In genomic region chr2:1478311-1479305, GRCh38 we compare ENCODE assay signal across 17 cellular contexts.
"Had no signal": no experiment of that assay in that cellular context is flagged by ENCODE, and none has a peak within 500 bp of the region (broad histone marks: within the 10 kb centered on the region; RNA-seq: fewer than 3 reads in every experiment).

No MANE protein-coding gene starts in this region.

- H3K27me3 Mint-ChIP-seq: activated naive CD8-positive, alpha-beta T cell; stimulated activated memory B cell treated with anti-CD40 and anti-IgM and Interleukin-4, amounts not matched to agents 10 μg/mL and 1 μg/mL and 100 μg/mL, for 72 hours had no signal

- H3K9me3 ChIP-seq: breast epithelium, heart right ventricle had no signal

- H3K27ac ChIP-seq: breast epithelium, heart right ventricle, SK-N-MC had no signal

- H3K36me3 Mint-ChIP-seq: activated naive CD8-positive, alpha-beta T cell; mesothelial cell of epicardium; stimulated activated memory B cell treated with anti-CD40 and anti-IgM and Interleukin-4, amounts not matched to agents 10 μg/mL and 1 μg/mL and 100 μg/mL, for 72 hours had no signal

- H3K4me1 ChIP-seq: breast epithelium, heart right ventricle had no signal

- H3K9me3 Mint-ChIP-seq: activated B cell treated with CpG ODN at 0.5 μM for 24 hours; activated CD4-positive, alpha-beta T cell treated with anti-CD3 and anti-CD28 coated beads, Interleukin-2, amount 10 ng/mL, durations not matched to agents 24 days and 14 days; mesothelial cell of epicardium; stimulated activated memory B cell treated with anti-CD40 and anti-IgM and Interleukin-4, amounts not matched to agents 10 μg/mL and 1 μg/mL and 100 μg/mL, for 72 hours had no signal

- H3K4me3 Mint-ChIP-seq: activated B cell treated with CpG ODN at 0.5 μM for 24 hours; activated CD4-positive, alpha-beta T cell treated with anti-CD3 and anti-CD28 coated beads, Interleukin-2, amount 10 ng/mL, durations not matched to agents 24 days and 14 days; activated naive CD8-positive, alpha-beta T cell; mesothelial cell of epicardium; stimulated activated memory B cell treated with anti-CD40 and anti-IgM and Interleukin-4, amounts not matched to agents 10 μg/mL and 1 μg/mL and 100 μg/mL, for 72 hours had no signal

- DNase-seq: activated B cell treated with CpG ODN at 0.5 μM for 24 hours; activated CD4-positive, alpha-beta T cell treated with anti-CD3 and anti-CD28 coated beads, Interleukin-2, amount 10 ng/mL, durations not matched to agents 24 days and 14 days; activated gamma-delta T cell; activated T-cell treated with anti-CD3 and anti-CD28 coated beads, Interleukin-2, amount 50 U/mL, for 1 hour; aorta; effector CD4-positive, alpha-beta T cell; heart right ventricle; substantia nigra; trophoblast cell had no signal

- H3K4me3 ChIP-seq: breast epithelium, heart right ventricle, SK-N-MC, smooth muscle cell had no signal

- FAIRE-seq: colon, frontal cortex had no signal

- H3K36me3 ChIP-seq: breast epithelium had no signal

- H3K4me2 ChIP-seq: smooth muscle cell had no signal

- H3K4me1 Mint-ChIP-seq: activated B cell treated with CpG ODN at 0.5 μM for 24 hours; activated CD4-positive, alpha-beta T cell treated with anti-CD3 and anti-CD28 coated beads, Interleukin-2, amount 10 ng/mL, durations not matched to agents 24 days and 14 days; mesothelial cell of epicardium; stimulated activated memory B cell treated with anti-CD40 and anti-IgM and Interleukin-4, amounts not matched to agents 10 μg/mL and 1 μg/mL and 100 μg/mL, for 72 hours had no signal

- H3K27ac Mint-ChIP-seq: activated B cell treated with CpG ODN at 0.5 μM for 24 hours; activated CD4-positive, alpha-beta T cell treated with anti-CD3 and anti-CD28 coated beads, Interleukin-2, amount 10 ng/mL, durations not matched to agents 24 days and 14 days; activated naive CD8-positive, alpha-beta T cell; mesothelial cell of epicardium; stimulated activated memory B cell treated with anti-CD40 and anti-IgM and Interleukin-4, amounts not matched to agents 10 μg/mL and 1 μg/mL and 100 μg/mL, for 72 hours had no signal
